In the genomic region with DNA sequence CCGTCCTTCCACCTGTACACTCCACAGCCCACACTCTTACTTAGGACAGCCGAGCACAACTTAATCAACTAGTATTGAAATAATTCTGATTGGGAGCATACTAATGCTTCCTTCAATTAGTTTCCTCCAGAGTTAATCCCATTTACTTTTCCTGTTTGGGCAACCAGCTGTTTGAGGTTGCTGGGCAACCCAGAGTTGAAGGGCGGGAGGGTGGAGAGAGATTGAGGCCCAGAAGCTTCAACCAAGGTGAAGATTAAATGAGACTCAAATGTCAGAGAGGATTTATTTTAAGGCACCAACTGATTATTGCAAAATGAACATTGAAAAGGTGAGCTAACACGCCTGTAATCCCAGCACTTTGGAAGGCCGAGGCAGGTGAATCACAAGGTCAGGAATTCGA, we compare ENCODE assay signal across 26 cellular contexts.
DNase-seq lines count a peak whose midpoint lies in the region; ATAC-seq and TF ChIP-seq lines count a peak whose summit lies in the region.
"Had no signal": no experiment of that assay in that cellular context is flagged by ENCODE, and none has a peak within 500 bp of the region (broad histone marks: within the 10 kb centered on the region; RNA-seq: fewer than 3 reads in every experiment).

No MANE protein-coding gene starts in this region.

- H3K18ac ChIP-seq in neuronal stem cell (ENCODE audit: low read length), result no peak overlapping the region

- H3K4me1 Mint-ChIP-seq in GM23338, result peaks cover 11% of the 10 kb centered on the region
- H3K4me1 Mint-ChIP-seq: CD14-positive monocyte; CD8-positive, alpha-beta memory T cell; IgD-negative memory B cell; T-cell had no signal

- no peak for TF ChIP-seq POLR2A in esophagus muscularis mucosa (IDR thresholded peaks at IDR 0.05; ENCODE audit: low read depth)

- H2BK120ac ChIP-seq in neuronal stem cell (ENCODE audit: low read depth, low read length), result no peak overlapping the region

- H3K4me1 ChIP-seq in GM23338 (ENCODE audit: insufficient read depth) (peaks cover 9% of the 10 kb centered on the region; the same call in 1 of the 2 replicates), neuronal stem cell (ENCODE audit: control insufficient read depth in 2 of 2, insufficient read depth in 1 of 2, low read depth in 1 of 2, low read length in 2 of 2) (peaks cover 0 to 6% of the 10 kb centered on the region in 2 donors), esophagus muscularis mucosa (peaks cover 3 to 15% (median 10%) of the 10 kb centered on the region in 4 donors)
- H3K4me1 ChIP-seq: BE2C, HAP-1, SJSA1 had no signal

- H2BK12ac ChIP-seq in neuronal stem cell (ENCODE audit: low read length), result no peak overlapping the region

- H3K36me3 Mint-ChIP-seq in GM23338 (ENCODE audit: low read depth), result peaks cover 4% of the 10 kb centered on the region; the same call in 1 of the 3 replicates
- H3K36me3 Mint-ChIP-seq: CD14-positive monocyte; CD8-positive, alpha-beta memory T cell; IgD-negative memory B cell; T-cell had no signal

- H3K4me2 ChIP-seq in GM23338 (no peak overlapping the region), neuronal stem cell (ENCODE audit: insufficient read depth, low read length, poor library complexity, severe bottlenecking) (peak overlapping the region; percentile 21)
- H3K4me2 ChIP-seq: KMS-11 had no signal

- H3K14ac ChIP-seq in neuronal stem cell (ENCODE audit: low read length), result no peak overlapping the region

- no peak overlapping the region for H3K4me3 ChIP-seq in GM23338
- no peak overlapping the region for H3K4me3 ChIP-seq in epithelial cell of esophagus (ENCODE audit: low read length)
- no peak overlapping the region for H3K4me3 ChIP-seq in neuronal stem cell (ENCODE audit: low read length in 2 of 2)
- H3K4me3 ChIP-seq in esophagus muscularis mucosa, result no peak overlapping the region
- H3K4me3 ChIP-seq: HAP-1, SJSA1 had no signal

- no peak for TF ChIP-seq CTCF in GM23338 (conservative IDR thresholded peaks at IDR 0.05; ENCODE audit: low read depth in 2 of 2)
- no peak for TF ChIP-seq CTCF in epithelial cell of esophagus (IDR thresholded peaks at IDR 0.05; ENCODE audit: insufficient read depth, low read depth, low read length, missing control alignments)
- no peak for TF ChIP-seq CTCF in esophagus muscularis mucosa (IDR thresholded peaks at IDR 0.05)

- no peak overlapping the region for H2BK5ac ChIP-seq in neuronal stem cell (ENCODE audit: low read length)

- peaks cover 13% of the 10 kb centered on the region; the same call in 1 of the 2 replicates for H3K9me2 ChIP-seq in GM23338 (ENCODE audit: insufficient read depth)

- H3K4ac ChIP-seq in neuronal stem cell (ENCODE audit: low read length), result no peak overlapping the region

- no peaks in the 10 kb centered on the region; the same call in 2 of the 3 replicates for H3K9me3 Mint-ChIP-seq in GM23338
- H3K9me3 Mint-ChIP-seq: HFFc6 had no signal

- H2BK15ac ChIP-seq in neuronal stem cell (ENCODE audit: low read length), result no peak overlapping the region

- H4K8ac ChIP-seq in neuronal stem cell (ENCODE audit: low read depth, low read length), result no peak overlapping the region

- no peak overlapping the region for H3K4me3 Mint-ChIP-seq in GM23338
- H3K4me3 Mint-ChIP-seq: CD14-positive monocyte; CD8-positive, alpha-beta memory T cell; HFFc6; IgD-negative memory B cell; T-cell had no signal

- no peaks in the 10 kb centered on the region for H4K20me1 ChIP-seq in GM23338 (replicated peaks; ENCODE audit: insufficient read depth)

- H3K9me3 ChIP-seq in neuronal stem cell (replicated peaks in 1 of 2; ENCODE audit: control insufficient read depth in 2 of 2, insufficient read depth in 1 of 2, low read depth in 1 of 2, low read length in 2 of 2), result peaks cover 0 to 3% of the 10 kb centered on the region in 2 donors
- no peaks in the 10 kb centered on the region for H3K9me3 ChIP-seq in esophagus muscularis mucosa
- H3K9me3 ChIP-seq: BE2C, HAP-1, SJSA1 had no signal

- H3F3A ChIP-seq in GM23338 (replicated peaks; ENCODE audit: low read depth), result no peaks in the 10 kb centered on the region

- no peaks in the 10 kb centered on the region for H3K79me2 ChIP-seq in GM23338 (replicated peaks; ENCODE audit: insufficient read depth)

- H3K23ac ChIP-seq in neuronal stem cell (ENCODE audit: low read depth, low read length, poor library complexity), result no peak overlapping the region

- intact Hi-C loops in esophagus muscularis mucosa (cut with DNase I), result no loop called here

- H3K9ac ChIP-seq in neuronal stem cell (ENCODE audit: low read depth, low read length, poor library complexity), result no peak overlapping the region
- H3K9ac ChIP-seq: KMS-11 had no signal

- no peaks in the 10 kb centered on the region for H3K79me1 ChIP-seq in neuronal stem cell (ENCODE audit: low read depth, low read length)

- no peak for ATAC-seq in GM23338
- ATAC-seq: T-cell had no signal

- DNase-seq in GM23338 (ENCODE audit: low spot score), result no peak
- DNase-seq in NCI-H524 treated with DMSO at 0.1 percent for 48 hours (lab: John Stamatoyannopoulos, UW), result peak; percentile 76
- peak; percentile 3 for DNase-seq in epithelial cell of esophagus (ENCODE audit: low read depth)
- no peak for DNase-seq in neuronal stem cell (ENCODE audit: low spot score)
- no peak for DNase-seq in activated T-cell treated with anti-CD3 and anti-CD28 coated beads for 4 hours
- no peak for DNase-seq in esophagus muscularis mucosa (ENCODE audit: extremely low spot score)
- no peak for DNase-seq in activated naive CD4-positive, alpha-beta T cell (lab: John Stamatoyannopoulos, UW)
- DNase-seq: BE2C; Calu3; CD8-positive, alpha-beta memory T cell; DMS53; GOT3; HFFc6; MM.1S; NCI-H2029 treated with DMSO at 0.1 percent for 48 hours; NCI-H2171 treated with DMSO at 0.1 percent for 48 hours; NCI-H526; Right ventricle myocardium superior; RPMI8226; T-cell had no signal

- H2AFZ ChIP-seq in GM23338 (peak overlapping the region; percentile 20; the same call in 1 of the 2 replicates), neuronal stem cell (ENCODE audit: low read length) (no peak overlapping the region)

- H3K27ac ChIP-seq in GM23338 (ENCODE audit: low read depth), result no peak overlapping the region
- no peak overlapping the region for H3K27ac ChIP-seq in neuronal stem cell (replicated peaks; ENCODE audit: low read length)
- H3K27ac ChIP-seq in esophagus muscularis mucosa (replicated peaks in 1 of 4), result no peak overlapping the region
- H3K27ac ChIP-seq: HL-60, KMS-11, SJSA1 had no signal

- TF ChIP-seq EP300 in esophagus muscularis mucosa (IDR thresholded peaks at IDR 0.05), result no peak

- H3K36me3 ChIP-seq in GM23338 (ENCODE audit: insufficient read depth) (no peaks in the 10 kb centered on the region), neuronal stem cell (replicated peaks in 1 of 2; ENCODE audit: control insufficient read depth in 2 of 2, insufficient read depth in 2 of 2, low read length in 2 of 2) (no peaks in the 10 kb centered on the region), esophagus muscularis mucosa (no peaks in the 10 kb centered on the region)
- H3K36me3 ChIP-seq: BE2C, HAP-1, SJSA1 had no signal

- no peak overlapping the region for H4K91ac ChIP-seq in neuronal stem cell (ENCODE audit: low read depth, low read length, poor library complexity)

- H3K27ac Mint-ChIP-seq in GM23338, result no peak overlapping the region
- H3K27ac Mint-ChIP-seq: CD14-positive monocyte; CD8-positive, alpha-beta memory T cell; HFFc6; IgD-negative memory B cell; T-cell had no signal

- no CpG with 5 or more reads among the region's 6 CpGs for WGBS in neuronal stem cell (ENCODE audit: extremely low coverage in 2 of 2, insufficient read length in 2 of 2, insufficient replicate concordance in 1 of 2), 2 donors
- 97% methylated on average over 6 of the region's 6 CpGs for WGBS in esophagus muscularis mucosa

- H3K27me3 ChIP-seq in GM23338 (ENCODE audit: insufficient read depth) (no peaks in the 10 kb centered on the region), neuronal stem cell (ENCODE audit: control insufficient read depth in 3 of 3, insufficient read depth in 3 of 3, low read depth in 1 of 3, low read length in 3 of 3) (no peaks in the 10 kb centered on the region), esophagus muscularis mucosa (no peaks in the 10 kb centered on the region)
- H3K27me3 ChIP-seq: BE2C, SJSA1 had no signal

- H3K27me3 Mint-ChIP-seq in GM23338 (ENCODE audit: insufficient read depth, low read depth, poor library complexity), result no peaks in the 10 kb centered on the region
- H3K27me3 Mint-ChIP-seq: CD8-positive, alpha-beta memory T cell; IgD-negative memory B cell; T-cell had no signal

- no peak overlapping the region for H2AK5ac ChIP-seq in neuronal stem cell (ENCODE audit: low read depth, low read length)

TF ChIP-seq in GM23338, 12 proteins besides CTCF, POLR2A, EP300 and RAD21 (continues in another document):
- no peak for TF ChIP-seq NANOG (IDR thresholded peaks at IDR 0.05; ENCODE audit: borderline replicate concordance)
- TF ChIP-seq, protein P1, sequence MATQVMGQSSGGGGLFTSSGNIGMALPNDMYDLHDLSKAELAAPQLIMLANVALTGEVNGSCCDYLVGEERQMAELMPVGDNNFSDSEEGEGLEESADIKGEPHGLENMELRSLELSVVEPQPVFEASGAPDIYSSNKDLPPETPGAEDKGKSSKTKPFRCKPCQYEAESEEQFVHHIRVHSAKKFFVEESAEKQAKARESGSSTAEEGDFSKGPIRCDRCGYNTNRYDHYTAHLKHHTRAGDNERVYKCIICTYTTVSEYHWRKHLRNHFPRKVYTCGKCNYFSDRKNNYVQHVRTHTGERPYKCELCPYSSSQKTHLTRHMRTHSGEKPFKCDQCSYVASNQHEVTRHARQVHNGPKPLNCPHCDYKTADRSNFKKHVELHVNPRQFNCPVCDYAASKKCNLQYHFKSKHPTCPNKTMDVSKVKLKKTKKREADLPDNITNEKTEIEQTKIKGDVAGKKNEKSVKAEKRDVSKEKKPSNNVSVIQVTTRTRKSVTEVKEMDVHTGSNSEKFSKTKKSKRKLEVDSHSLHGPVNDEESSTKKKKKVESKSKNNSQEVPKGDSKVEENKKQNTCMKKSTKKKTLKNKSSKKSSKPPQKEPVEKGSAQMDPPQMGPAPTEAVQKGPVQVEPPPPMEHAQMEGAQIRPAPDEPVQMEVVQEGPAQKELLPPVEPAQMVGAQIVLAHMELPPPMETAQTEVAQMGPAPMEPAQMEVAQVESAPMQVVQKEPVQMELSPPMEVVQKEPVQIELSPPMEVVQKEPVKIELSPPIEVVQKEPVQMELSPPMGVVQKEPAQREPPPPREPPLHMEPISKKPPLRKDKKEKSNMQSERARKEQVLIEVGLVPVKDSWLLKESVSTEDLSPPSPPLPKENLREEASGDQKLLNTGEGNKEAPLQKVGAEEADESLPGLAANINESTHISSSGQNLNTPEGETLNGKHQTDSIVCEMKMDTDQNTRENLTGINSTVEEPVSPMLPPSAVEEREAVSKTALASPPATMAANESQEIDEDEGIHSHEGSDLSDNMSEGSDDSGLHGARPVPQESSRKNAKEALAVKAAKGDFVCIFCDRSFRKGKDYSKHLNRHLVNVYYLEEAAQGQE (IDR thresholded peaks at IDR 0.05; ENCODE audit: unreplicated experiment), result no peak

Comparison
In these comparisons a context has a peak if more than half of its experiments do, and no peak if none do; other contexts are left out.
1. DNase-seq: peak in NCI-H524 treated with DMSO at 0.1 percent for 48 hours (single experiment) and epithelial cell of esophagus (single experiment); none in GM23338 (single experiment), neuronal stem cell (single experiment), activated T-cell treated with anti-CD3 and anti-CD28 coated beads for 4 hours (single experiment), esophagus muscularis mucosa (single experiment) and activated naive CD4-positive, alpha-beta T cell (0 of 4).